ENCODE assay signal across 12 cellular contexts in genomic region chr3:194587438-194587931, GRCh38. TPM values are rescaled to one million over a fixed set of nuclear protein-coding genes. Genes with fewer than 3 reads are reported as not detected.
DNase-seq lines count a peak whose midpoint lies in the region; ATAC-seq and TF ChIP-seq lines count a peak whose summit lies in the region.
"Had no signal": no experiment of that assay in that cellular context is flagged by ENCODE, and none has a peak within 500 bp of the region (broad histone marks: within the 10 kb centered on the region; RNA-seq: fewer than 3 reads in every experiment).

No MANE protein-coding gene starts in this region.

- TF ChIP-seq POLR2A in esophagus muscularis mucosa (IDR thresholded peaks at IDR 0.05; ENCODE audit: low read depth), result no peak

- no peak overlapping the region for H3K4me3 ChIP-seq in HL-60 (replicated peaks; ENCODE audit: insufficient read depth, low read length)
- no peak overlapping the region for H3K4me3 ChIP-seq in subcutaneous abdominal adipose tissue (ENCODE audit: low read depth in 1 of 5, low read length in 5 of 5)
- no peak overlapping the region for H3K4me3 ChIP-seq in esophagus muscularis mucosa

- no peak overlapping the region for H3K9ac ChIP-seq in subcutaneous abdominal adipose tissue (ENCODE audit: low read length in 5 of 5)

- 79% methylated on average over 14 of the region's 14 CpGs for WGBS in esophagus muscularis mucosa

- TF ChIP-seq EP300 in esophagus muscularis mucosa (IDR thresholded peaks at IDR 0.05), result no peak

- peak overlapping the region; percentile 30; the same call in 1 of the 2 replicates for H3K27ac ChIP-seq in HL-60 (replicated peaks)
- peak overlapping the region; percentile 63 for H3K27ac ChIP-seq in cingulate gyrus (ENCODE audit: low read depth, low read length)
- H3K27ac ChIP-seq in subcutaneous abdominal adipose tissue (ENCODE audit: low read depth, low read length), result peak overlapping the region; percentile 74
- H3K27ac ChIP-seq in esophagus muscularis mucosa (replicated peaks in 1 of 4), result no peak overlapping the region

- intact Hi-C loops in esophagus muscularis mucosa (cut with DNase I), result no loop called here

- H3K27me3 ChIP-seq in HL-60 (ENCODE audit: insufficient read depth, poor library complexity, severe bottlenecking) (no peaks in the 10 kb centered on the region), subcutaneous abdominal adipose tissue (ENCODE audit: control insufficient read depth in 5 of 5, insufficient read depth in 4 of 5, low read length in 5 of 5) (no peaks in the 10 kb centered on the region), esophagus muscularis mucosa (no peaks in the 10 kb centered on the region)

- no peak for ATAC-seq in GM21717 (IDR thresholded peaks at IDR 0.05; ENCODE audit: unreplicated experiment)

- TF ChIP-seq CTCF in HL-60 (IDR thresholded peaks at IDR 0.05; ENCODE audit: insufficient read depth, low read length), result no peak
- TF ChIP-seq CTCF in esophagus muscularis mucosa (IDR thresholded peaks at IDR 0.05), result no peak

- peaks cover 0 to 26% (median 18%) of the 10 kb centered on the region in 5 donors for H3K36me3 ChIP-seq in subcutaneous abdominal adipose tissue (ENCODE audit: control insufficient read depth in 5 of 5, insufficient read depth in 5 of 5, low read length in 5 of 5)
- peaks cover 0 to 23% (median 4%) of the 10 kb centered on the region in 4 donors for H3K36me3 ChIP-seq in esophagus muscularis mucosa

- H3K4me1 ChIP-seq in subcutaneous abdominal adipose tissue (ENCODE audit: control insufficient read depth in 5 of 5, insufficient read depth in 5 of 5, low read length in 5 of 5), result peaks cover 6 to 38% (median 25%) of the 10 kb centered on the region in 5 donors
- peaks cover 9 to 16% (median 11%) of the 10 kb centered on the region in 4 donors for H3K4me1 ChIP-seq in esophagus muscularis mucosa

- H3K9me3 ChIP-seq in subcutaneous abdominal adipose tissue (ENCODE audit: control insufficient read depth in 5 of 5, low read length in 5 of 5), result no peaks in the 10 kb centered on the region
- no peaks in the 10 kb centered on the region for H3K9me3 ChIP-seq in esophagus muscularis mucosa

- DNase-seq in HL-60 (ENCODE audit: low read depth in 1 of 2, low spot score in 1 of 2) (peak in 1 of 2 experiments; percentile 22), iris pigment epithelial cell (ENCODE audit: low read depth) (peak; percentile 62), esophagus muscularis mucosa (ENCODE audit: extremely low spot score) (no peak), NCI-H1436 treated with DMSO at 0.1 percent for 48 hours (lab: John Stamatoyannopoulos, UW) (no peak), cerebellum (ENCODE audit: low spot score) (no peak)
- DNase-seq: activated naive CD4-positive, alpha-beta T cell; effector CD4-positive, alpha-beta T cell; KBM-7; NCI-H2107 had no signal

RNA-seq across cellular contexts. Expression of gene TMEM44, which starts 45.7 kb away (rescaled TPM):
- 10 to 100 TPM in 1 of 4 donors, 1 to 10 TPM in 3; 3.3 to 10.8 (median 9.3) TPM for total RNA-seq in esophagus muscularis mucosa
- total RNA-seq in cerebellum, result 24.3 TPM

Comparison
In these comparisons a context has a peak if more than half of its experiments do, and no peak if none do; other contexts are left out.
1. H3K27ac ChIP-seq: peak in HL-60 (single experiment), cingulate gyrus (single experiment) and subcutaneous abdominal adipose tissue (single experiment); none in esophagus muscularis mucosa (0 of 4).